Comparison of ENCODE assay signal across 11 cellular contexts in the genomic region with DNA sequence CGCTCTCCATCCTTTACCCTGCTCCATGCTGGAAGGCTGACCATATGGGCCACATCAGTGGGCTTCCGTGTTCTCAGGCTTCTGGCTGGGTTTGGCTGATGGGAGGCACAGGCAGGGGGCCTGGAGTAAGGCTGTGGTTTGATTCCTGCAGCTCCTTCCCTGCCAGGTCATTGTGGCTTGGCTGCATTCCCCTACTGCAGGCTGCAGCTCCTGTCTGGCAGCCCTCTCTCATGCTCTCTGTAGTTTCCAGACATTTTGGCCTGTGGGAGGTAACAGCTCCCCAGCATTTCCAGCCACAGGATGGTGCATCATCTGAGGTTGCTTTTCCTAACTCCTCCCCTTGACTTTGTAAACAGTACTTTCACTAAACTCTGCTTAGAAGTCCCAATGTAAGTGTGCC.
DNase-seq lines count a peak whose midpoint lies in the region; ATAC-seq and TF ChIP-seq lines count a peak whose summit lies in the region.
"Had no signal": no experiment of that assay in that cellular context is flagged by ENCODE, and none has a peak within 500 bp of the region (broad histone marks: within the 10 kb centered on the region; RNA-seq: fewer than 3 reads in every experiment).

No MANE protein-coding gene starts in this region.

- no peaks in the 10 kb centered on the region for H3F3A ChIP-seq in PC-3 (ENCODE audit: low read length, unreplicated experiment)

- ATAC-seq in PC-3 = peak; percentile 81

- WGBS in suprapubic skin = 41% methylated on average over 2 of the region's 2 CpGs

- POLR2A ChIA-PET in PC-3 (lab: Charles Lee; ENCODE audit: unreplicated experiment) = interaction anchor here (0.7 kb wide), 1 partner anchor 15 kb away, joined by 3 read pairs; no protein-coding TSS in a partner anchor

- TF ChIP-seq CTCF in PC-3 (conservative IDR thresholded peaks at IDR 0.05; ENCODE audit: low read depth, low read length) (no peak), GM10266 (IDR thresholded peaks at IDR 0.05; ENCODE audit: control insufficient read depth, insufficient read depth, low read depth, missing control alignments) (no peak), suprapubic skin (IDR thresholded peaks at IDR 0.05) (no peak)

- H3K9ac ChIP-seq in PC-3 (ENCODE audit: low read length) = no peak overlapping the region

- H2AFZ ChIP-seq in PC-3 (ENCODE audit: low read length) = no peak overlapping the region

- no TSS peak for BruUV-seq in PC-3 (replicated peaks; lab: Mats Ljungman, UMichigan)

- H3K27ac ChIP-seq in PC-3 (ENCODE audit: low read length) (no peak overlapping the region), suprapubic skin (no peak overlapping the region)

- H3K4me1 ChIP-seq in PC-3 (ENCODE audit: insufficient read depth, low read length) (peaks cover 12% of the 10 kb centered on the region), suprapubic skin (no peaks in the 10 kb centered on the region)

- no peaks in the 10 kb centered on the region for H3K36me3 ChIP-seq in PC-3 (ENCODE audit: low read depth, low read length)
- H3K36me3 ChIP-seq in suprapubic skin = no peaks in the 10 kb centered on the region

- no peak overlapping the region for H3K4me2 ChIP-seq in PC-3 (ENCODE audit: low read length)

- no peaks in the 10 kb centered on the region for H3K79me2 ChIP-seq in PC-3 (ENCODE audit: low read length)

- CTCF ChIA-PET in PC-3 (lab: Charles Lee) = interaction anchor here (0.5 kb wide), 1 partner anchor 15 kb away, joined by 3 read pairs; no protein-coding TSS in a partner anchor

- H4K20me1 ChIP-seq in PC-3 (ENCODE audit: low read length) = no peaks in the 10 kb centered on the region

- no peak for TF ChIP-seq POLR2A in suprapubic skin (IDR thresholded peaks at IDR 0.05)

- H3K27me3 ChIP-seq in PC-3 (ENCODE audit: low read length) (no peaks in the 10 kb centered on the region), suprapubic skin (peaks cover 4% of the 10 kb centered on the region)

- no peaks in the 10 kb centered on the region for H3K9me2 ChIP-seq in PC-3 (replicated peaks; ENCODE audit: low read length)

- H3K4me3 ChIP-seq in PC-3 (ENCODE audit: low read length) (no peak overlapping the region), suprapubic skin (no peak overlapping the region)

- intact Hi-C loops in PC-3 (cut with micrococcal nuclease) = no loop called here

- no peaks in the 10 kb centered on the region for H3K9me3 ChIP-seq in PC-3 (ENCODE audit: low read length)
- no peaks in the 10 kb centered on the region for H3K9me3 ChIP-seq in suprapubic skin

- no peak for TF ChIP-seq EP300 in suprapubic skin (IDR thresholded peaks at IDR 0.05)

- peak; percentile 17 for DNase-seq in GM04504 (ENCODE audit: low read depth)
- DNase-seq in PC-3 = peak; percentile 71
- peak; percentile 62 for DNase-seq in dedifferentiated amniotic fluid mesenchymal stem cell (ENCODE audit: extremely low spot score)
- peak; percentile 85 for DNase-seq in renal cortical epithelial cell (ENCODE audit: low read depth)
- DNase-seq in DMS53 treated with DMSO at 0.1 percent for 48 hours (lab: John Stamatoyannopoulos, UW; ENCODE audit: unreplicated experiment) = no peak
- DNase-seq in GM10266 (ENCODE audit: extremely low spot score) = no peak
- DNase-seq in suprapubic skin (ENCODE audit: low spot score in 2 of 2) = no peak
- DNase-seq: activated CD4-positive, alpha-beta T cell treated with anti-CD3 and anti-CD28 coated beads for 48 hours; DMS79 treated with DMSO at 0.1 percent for 48 hours; erythroblast; NCI-H1417 treated with DMSO at 0.1 percent for 48 hours had no signal

Comparison
In these comparisons a context has a peak if more than half of its experiments do, and no peak if none do; other contexts are left out.
1. DNase-seq: peak in GM04504 (single experiment), PC-3 (single experiment), dedifferentiated amniotic fluid mesenchymal stem cell (single experiment) and renal cortical epithelial cell (single experiment); none in DMS53 treated with DMSO at 0.1 percent for 48 hours (single experiment), GM10266 (single experiment) and suprapubic skin (0 of 2).